Comparison of ENCODE assay signal across 10 cellular contexts in genomic region chr20:33005132-33005566, GRCh38. TPM values are rescaled to one million over a fixed set of nuclear protein-coding genes. Genes with fewer than 3 reads are reported as not detected.
DNase-seq lines count a peak whose midpoint lies in the region; TF ChIP-seq lines count a peak whose summit lies in the region.
"Had no signal": no experiment of that assay in that cellular context is flagged by ENCODE, and none has a peak within 500 bp of the region (broad histone marks: within the 10 kb centered on the region; RNA-seq: fewer than 3 reads in every experiment).

No MANE protein-coding gene starts in this region.

- peak; percentile 54 for TF ChIP-seq RAD21 in Ishikawa (IDR thresholded peaks at IDR 0.05; ENCODE audit: low read depth)

- no peak for TF ChIP-seq EP300 in Ishikawa (IDR thresholded peaks at IDR 0.05; ENCODE audit: borderline replicate concordance)

- DNase-seq in EH (ENCODE audit: low read depth) (peak; percentile 4), lung microvascular endothelial cell (ENCODE audit: low read depth in 2 of 2) (peak; percentile 14 to 15), NCI-H2029 (lab: John Stamatoyannopoulos, UW) (no peak), NCI-H1436 (lab: John Stamatoyannopoulos, UW) (no peak), KG1 (lab: John Stamatoyannopoulos, UW) (no peak), DMS79 treated with DMSO at 0.1 percent for 48 hours (lab: John Stamatoyannopoulos, UW) (no peak)
- peak; percentile 5 for DNase-seq in activated T-helper 1 cell treated with anti-CD3 and anti-CD28 coated beads, Interleukin-12 subunit alpha, Interleukin-12 subunit beta, Interleukin-2, Interleukin-4 antibody, amounts not matched to agents 30 ng/mL and 10 ng/mL and 1 ng/mL, durations not matched to agents 14 hours and 24 hours and 36 hours (ENCODE audit: low spot score)

- H3K27me3 Mint-ChIP-seq in activated T-helper 1 cell treated with anti-CD3 and anti-CD28 coated beads, Interleukin-12 subunit alpha, Interleukin-12 subunit beta, Interleukin-2, Interleukin-4 antibody, amounts not matched to agents 30 ng/mL and 10 ng/mL and 1 ng/mL, durations not matched to agents 14 hours and 24 hours and 36 hours (ENCODE audit: insufficient read depth): no peaks in the 10 kb centered on the region

- H3K4me3 Mint-ChIP-seq in activated T-helper 1 cell treated with anti-CD3 and anti-CD28 coated beads, Interleukin-12 subunit alpha, Interleukin-12 subunit beta, Interleukin-2, Interleukin-4 antibody, amounts not matched to agents 30 ng/mL and 10 ng/mL and 1 ng/mL, durations not matched to agents 14 hours and 24 hours and 36 hours: no peak overlapping the region
- H3K4me3 Mint-ChIP-seq: memory B cell had no signal

- peaks cover 5% of the 10 kb centered on the region for H3K9me3 Mint-ChIP-seq in activated T-helper 1 cell treated with anti-CD3 and anti-CD28 coated beads, Interleukin-12 subunit alpha, Interleukin-12 subunit beta, Interleukin-2, Interleukin-4 antibody, amounts not matched to agents 30 ng/mL and 10 ng/mL and 1 ng/mL, durations not matched to agents 14 hours and 24 hours and 36 hours

- intact Hi-C loops in activated T-helper 1 cell treated with anti-CD3 and anti-CD28 coated beads, Interleukin-12 subunit alpha, Interleukin-12 subunit beta, Interleukin-2, Interleukin-4 antibody, amounts not matched to agents 30 ng/mL and 10 ng/mL and 1 ng/mL, durations not matched to agents 14 hours and 24 hours and 36 hours (cut with micrococcal nuclease): loop anchor here (1.0 kb wide), 3 partner anchors 60 to 215 kb away; no protein-coding TSS in a partner anchor

- no peaks in the 10 kb centered on the region for H3K4me1 Mint-ChIP-seq in activated T-helper 1 cell treated with anti-CD3 and anti-CD28 coated beads, Interleukin-12 subunit alpha, Interleukin-12 subunit beta, Interleukin-2, Interleukin-4 antibody, amounts not matched to agents 30 ng/mL and 10 ng/mL and 1 ng/mL, durations not matched to agents 14 hours and 24 hours and 36 hours (ENCODE audit: low read depth)

- H3K36me3 Mint-ChIP-seq in activated T-helper 1 cell treated with anti-CD3 and anti-CD28 coated beads, Interleukin-12 subunit alpha, Interleukin-12 subunit beta, Interleukin-2, Interleukin-4 antibody, amounts not matched to agents 30 ng/mL and 10 ng/mL and 1 ng/mL, durations not matched to agents 14 hours and 24 hours and 36 hours (ENCODE audit: low read depth): no peaks in the 10 kb centered on the region

- no peak overlapping the region for H3K27ac Mint-ChIP-seq in activated T-helper 1 cell treated with anti-CD3 and anti-CD28 coated beads, Interleukin-12 subunit alpha, Interleukin-12 subunit beta, Interleukin-2, Interleukin-4 antibody, amounts not matched to agents 30 ng/mL and 10 ng/mL and 1 ng/mL, durations not matched to agents 14 hours and 24 hours and 36 hours
- H3K27ac Mint-ChIP-seq: memory B cell had no signal

TF ChIP-seq in Ishikawa, 13 proteins besides CTCF, POLR2A, EP300 and RAD21:
- TF ChIP-seq USF1 (IDR thresholded peaks at IDR 0.05) (no peak), MAX (IDR thresholded peaks at IDR 0.05) (no peak), EGR1 (IDR thresholded peaks at IDR 0.05) (no peak), REST (IDR thresholded peaks at IDR 0.05; ENCODE audit: low read depth) (no peak), CEBPB (IDR thresholded peaks at IDR 0.05) (no peak), FOXM1 (IDR thresholded peaks at IDR 0.05; ENCODE audit: borderline replicate concordance, low read depth) (no peak), ZBTB7A (IDR thresholded peaks at IDR 0.05; ENCODE audit: low read depth) (no peak), TCF12 (IDR thresholded peaks at IDR 0.05; ENCODE audit: low read depth) (no peak), TEAD4 (IDR thresholded peaks at IDR 0.05) (no peak), TAF1 (IDR thresholded peaks at IDR 0.05; ENCODE audit: low read depth) (no peak), YY1 (IDR thresholded peaks at IDR 0.05; ENCODE audit: low read depth) (no peak), NFIC (IDR thresholded peaks at IDR 0.05) (no peak), CREB1 (IDR thresholded peaks at IDR 0.05; ENCODE audit: low read depth) (no peak)
TF ChIP-seq in Ishikawa: peak in this region for 0.

RNA-seq across cellular contexts. Expression of gene SUN5, which starts 0.9 kb away (rescaled TPM):
- total RNA-seq in activated T-helper 1 cell treated with anti-CD3 and anti-CD28 coated beads, Interleukin-12 subunit alpha, Interleukin-12 subunit beta, Interleukin-2, Interleukin-4 antibody, amounts not matched to agents 30 ng/mL and 10 ng/mL and 1 ng/mL, durations not matched to agents 14 hours and 24 hours and 36 hours: not detected in 2 replicates
- total RNA-seq in lung microvascular endothelial cell: not detected in 2 replicates
- total RNA-seq: subcutaneous adipose tissue had no signal

RNA-seq across cellular contexts. Expression of gene BPIFB2, which starts 2.4 kb away (rescaled TPM):
- total RNA-seq in activated T-helper 1 cell treated with anti-CD3 and anti-CD28 coated beads, Interleukin-12 subunit alpha, Interleukin-12 subunit beta, Interleukin-2, Interleukin-4 antibody, amounts not matched to agents 30 ng/mL and 10 ng/mL and 1 ng/mL, durations not matched to agents 14 hours and 24 hours and 36 hours: not detected in 2 replicates
- total RNA-seq in lung microvascular endothelial cell: not detected in 2 replicates
- total RNA-seq: subcutaneous adipose tissue had no signal

RNA-seq across cellular contexts. Expression of gene BPIFB6, which starts 26.3 kb away (rescaled TPM):
- not detected in 2 replicates for total RNA-seq in activated T-helper 1 cell treated with anti-CD3 and anti-CD28 coated beads, Interleukin-12 subunit alpha, Interleukin-12 subunit beta, Interleukin-2, Interleukin-4 antibody, amounts not matched to agents 30 ng/mL and 10 ng/mL and 1 ng/mL, durations not matched to agents 14 hours and 24 hours and 36 hours
- not detected in 2 replicates for total RNA-seq in lung microvascular endothelial cell
- total RNA-seq: subcutaneous adipose tissue had no signal

RNA-seq across cellular contexts. Expression of gene BPIFB3, which starts 48.6 kb away (rescaled TPM):
- not detected in 2 replicates for total RNA-seq in activated T-helper 1 cell treated with anti-CD3 and anti-CD28 coated beads, Interleukin-12 subunit alpha, Interleukin-12 subunit beta, Interleukin-2, Interleukin-4 antibody, amounts not matched to agents 30 ng/mL and 10 ng/mL and 1 ng/mL, durations not matched to agents 14 hours and 24 hours and 36 hours
- total RNA-seq in lung microvascular endothelial cell: not detected in 2 replicates
- total RNA-seq: subcutaneous adipose tissue had no signal

Comparison
In these comparisons a context has a peak if more than half of its experiments do, and no peak if none do; other contexts are left out.
1. DNase-seq: peak in EH (single experiment), activated T-helper 1 cell treated with anti-CD3 and anti-CD28 coated beads, Interleukin-12 subunit alpha, Interleukin-12 subunit beta, Interleukin-2, Interleukin-4 antibody, amounts not matched to agents 30 ng/mL and 10 ng/mL and 1 ng/mL, durations not matched to agents 14 hours and 24 hours and 36 hours (single experiment) and lung microvascular endothelial cell (2 of 2); none in NCI-H2029 (single experiment), NCI-H1436 (single experiment), KG1 (single experiment) and DMS79 treated with DMSO at 0.1 percent for 48 hours (single experiment).